In the genomic region with DNA sequence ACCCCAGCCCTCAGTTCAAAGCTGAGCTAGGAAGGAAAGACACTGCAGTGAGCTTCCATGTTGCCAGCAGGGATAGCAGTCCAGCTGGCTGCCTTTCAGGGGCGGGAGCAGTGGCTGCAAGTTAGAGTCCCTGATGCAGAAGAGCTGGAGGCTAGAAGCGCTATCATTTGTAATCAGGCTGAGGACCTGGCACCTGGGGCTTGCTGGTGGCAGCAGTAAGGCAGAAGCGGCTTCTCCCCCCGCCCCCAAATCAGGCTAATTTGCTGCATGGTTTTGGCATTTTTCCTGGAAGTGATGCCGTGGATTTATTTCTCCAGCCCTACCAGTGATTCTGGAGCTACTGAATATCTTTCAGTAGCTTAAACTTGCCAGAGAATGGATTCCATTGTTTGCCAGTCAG, we compare ENCODE assay signal across 2 cellular contexts.
TF ChIP-seq lines count a peak whose summit lies in the region.

No MANE protein-coding gene starts in this region.

TF ChIP-seq in IMR-90, 13 proteins besides CTCF, POLR2A, EP300 and RAD21:
- TF ChIP-seq NFE2L2 (IDR thresholded peaks at IDR 0.05; ENCODE audit: low read depth, low read length) (no peak), CHD1 (IDR thresholded peaks at IDR 0.05; ENCODE audit: low read depth, low read length) (no peak), BHLHE40 (IDR thresholded peaks at IDR 0.05; ENCODE audit: low read depth, low read length) (no peak), CEBPB (IDR thresholded peaks at IDR 0.05; ENCODE audit: low read depth, low read length) (no peak), MXI1 (IDR thresholded peaks at IDR 0.05; ENCODE audit: borderline replicate concordance, low read depth, low read length) (no peak), MAZ (IDR thresholded peaks at IDR 0.05; ENCODE audit: borderline replicate concordance, low read depth, low read length) (no peak), RFX5 (IDR thresholded peaks at IDR 0.05; ENCODE audit: low read depth, low read length) (no peak), RCOR1 (IDR thresholded peaks at IDR 0.05; ENCODE audit: insufficient replicate concordance, low read length) (no peak), SMC3 (IDR thresholded peaks at IDR 0.05; ENCODE audit: low read depth, low read length) (no peak), FOS (IDR thresholded peaks at IDR 0.05; ENCODE audit: low read depth, low read length) (no peak), MAFK (IDR thresholded peaks at IDR 0.05; ENCODE audit: low read depth, low read length) (no peak)
- TF ChIP-seq, protein P1, sequence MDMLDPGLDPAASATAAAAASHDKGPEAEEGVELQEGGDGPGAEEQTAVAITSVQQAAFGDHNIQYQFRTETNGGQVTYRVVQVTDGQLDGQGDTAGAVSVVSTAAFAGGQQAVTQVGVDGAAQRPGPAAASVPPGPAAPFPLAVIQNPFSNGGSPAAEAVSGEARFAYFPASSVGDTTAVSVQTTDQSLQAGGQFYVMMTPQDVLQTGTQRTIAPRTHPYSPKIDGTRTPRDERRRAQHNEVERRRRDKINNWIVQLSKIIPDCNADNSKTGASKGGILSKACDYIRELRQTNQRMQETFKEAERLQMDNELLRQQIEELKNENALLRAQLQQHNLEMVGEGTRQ (IDR thresholded peaks at IDR 0.05; ENCODE audit: low read depth, low read length), result no peak
- TF ChIP-seq, protein P2, sequence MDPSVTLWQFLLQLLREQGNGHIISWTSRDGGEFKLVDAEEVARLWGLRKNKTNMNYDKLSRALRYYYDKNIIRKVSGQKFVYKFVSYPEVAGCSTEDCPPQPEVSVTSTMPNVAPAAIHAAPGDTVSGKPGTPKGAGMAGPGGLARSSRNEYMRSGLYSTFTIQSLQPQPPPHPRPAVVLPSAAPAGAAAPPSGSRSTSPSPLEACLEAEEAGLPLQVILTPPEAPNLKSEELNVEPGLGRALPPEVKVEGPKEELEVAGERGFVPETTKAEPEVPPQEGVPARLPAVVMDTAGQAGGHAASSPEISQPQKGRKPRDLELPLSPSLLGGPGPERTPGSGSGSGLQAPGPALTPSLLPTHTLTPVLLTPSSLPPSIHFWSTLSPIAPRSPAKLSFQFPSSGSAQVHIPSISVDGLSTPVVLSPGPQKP (IDR thresholded peaks at IDR 0.05; ENCODE audit: borderline replicate concordance, low read depth, low read length), result no peak
TF ChIP-seq in IMR-90: peak in this region for 0.

TF ChIP-seq in H1, 55 proteins besides CTCF, POLR2A, EP300 and RAD21:
- TF ChIP-seq RBBP5 (IDR thresholded peaks at IDR 0.05; ENCODE audit: borderline replicate concordance, low read depth, low read length), result no peak
- TF ChIP-seq GTF2F1 (IDR thresholded peaks at IDR 0.05; ENCODE audit: borderline replicate concordance, low read depth, low read length), result no peak
- TF ChIP-seq PHF8 (conservative IDR thresholded peaks at IDR 0.05; ENCODE audit: low read depth, low read length), result no peak
- TF ChIP-seq BACH1 (IDR thresholded peaks at IDR 0.05; ENCODE audit: low read length), result no peak
- TF ChIP-seq SAP30 (IDR thresholded peaks at IDR 0.05; ENCODE audit: insufficient read depth, insufficient replicate concordance, low read length), result no peak
- TF ChIP-seq EZH2 (IDR thresholded peaks at IDR 0.05; ENCODE audit: low read depth, low read length, severe bottlenecking), result no peak
- TF ChIP-seq CBX8 (IDR thresholded peaks at IDR 0.05; ENCODE audit: borderline replicate concordance, low read depth, low read length), result no peak
- no peak for TF ChIP-seq EGR1 (IDR thresholded peaks at IDR 0.05; ENCODE audit: borderline replicate concordance, low read depth, low read length)
- TF ChIP-seq RXRA (IDR thresholded peaks at IDR 0.05; ENCODE audit: insufficient read depth, low read depth, low read length), result no peak
- TF ChIP-seq CREB1 (IDR thresholded peaks at IDR 0.05), result no peak
